Comparison of ENCODE assay signal across 13 cellular contexts in genomic region chr17:18267927-18268711, GRCh38. TPM values are rescaled to one million over a fixed set of nuclear protein-coding genes. Genes with fewer than 3 reads are reported as not detected.
A peak's percentile ranks its signal among the peaks of the same experiment; 100 is the strongest.
DNase-seq lines count a peak whose midpoint lies in the region; ATAC-seq and TF ChIP-seq lines count a peak whose summit lies in the region.
"Had no signal": no experiment of that assay in that cellular context is flagged by ENCODE, and none has a peak within 500 bp of the region (broad histone marks: within the 10 kb centered on the region; RNA-seq: fewer than 3 reads in every experiment).

No MANE protein-coding gene starts in this region.

- H3K4me1 Mint-ChIP-seq in activated CD8-positive, alpha-beta memory T cell treated with anti-CD3 and anti-CD28 coated beads, Interleukin-2, amount 10 ng/mL, durations not matched to agents 7 days and 5 days = peaks cover 25% of the 10 kb centered on the region
- H3K4me1 Mint-ChIP-seq in activated T-helper 17 cell treated with anti-CD3 and anti-CD28 coated beads, Interleukin-2, amount 50 U/mL, for 72 hours = no peaks in the 10 kb centered on the region
- no peaks in the 10 kb centered on the region for H3K4me1 Mint-ChIP-seq in glutamatergic neuron (ENCODE audit: low read depth, unreplicated experiment)
- H3K4me1 Mint-ChIP-seq: activated naive CD4-positive, alpha-beta T cell treated with anti-CD3 and anti-CD28 coated beads, Interleukin-2, amount 50 U/mL, for 24 hours; B cell had no signal

- no peak overlapping the region for H3K27ac ChIP-seq in skeletal muscle tissue (ENCODE audit: low read depth, low read length)
- H3K27ac ChIP-seq: VCaP had no signal

- H3K4me3 Mint-ChIP-seq in activated CD8-positive, alpha-beta memory T cell treated with anti-CD3 and anti-CD28 coated beads, Interleukin-2, amount 10 ng/mL, durations not matched to agents 7 days and 5 days = no peak overlapping the region
- H3K4me3 Mint-ChIP-seq in activated T-helper 17 cell treated with anti-CD3 and anti-CD28 coated beads, Interleukin-2, amount 50 U/mL, for 72 hours = no peak overlapping the region
- H3K4me3 Mint-ChIP-seq in glutamatergic neuron (ENCODE audit: unreplicated experiment) = no peak overlapping the region
- H3K4me3 Mint-ChIP-seq: activated naive CD4-positive, alpha-beta T cell treated with anti-CD3 and anti-CD28 coated beads, Interleukin-2, amount 50 U/mL, for 24 hours; B cell; stimulated activated naive CD8-positive, alpha-beta T cell treated with anti-CD3 and anti-CD28 coated beads, Interleukin-15, Interleukin-2, amounts not matched to agents 100 ng/mL and 50 ng/mL, for 24 hours had no signal

- no peak overlapping the region for H3K4me3 ChIP-seq in skeletal muscle tissue (ENCODE audit: low read length in 3 of 3)

- no peak for TF ChIP-seq CTCF in glutamatergic neuron (IDR thresholded peaks at IDR 0.05; ENCODE audit: partially characterized antibody, unreplicated experiment)

- no peak for DNase-seq in activated CD8-positive, alpha-beta memory T cell treated with anti-CD3 and anti-CD28 coated beads, Interleukin-2, amount 10 ng/mL, durations not matched to agents 7 days and 5 days
- no peak for DNase-seq in activated CD8-positive, alpha-beta memory T cell treated with anti-CD3 and anti-CD28 coated beads, Interleukin-2, amount 50 U/mL, for 4 hours
- peak; percentile 56 for DNase-seq in glutamatergic neuron
- DNase-seq: stimulated activated CD4-positive, alpha-beta T cell treated with anti-CD3 and anti-CD28 coated beads, Interleukin-12 subunit alpha, Interleukin-12 subunit beta, amount 100 ng/mL, for 4 hours had no signal

- H3K27me3 Mint-ChIP-seq in activated CD8-positive, alpha-beta memory T cell treated with anti-CD3 and anti-CD28 coated beads, Interleukin-2, amount 10 ng/mL, durations not matched to agents 7 days and 5 days = no peaks in the 10 kb centered on the region
- no peaks in the 10 kb centered on the region for H3K27me3 Mint-ChIP-seq in activated T-helper 17 cell treated with anti-CD3 and anti-CD28 coated beads, Interleukin-2, amount 50 U/mL, for 72 hours
- H3K27me3 Mint-ChIP-seq in glutamatergic neuron (ENCODE audit: unreplicated experiment) = no peaks in the 10 kb centered on the region
- H3K27me3 Mint-ChIP-seq: activated naive CD4-positive, alpha-beta T cell treated with anti-CD3 and anti-CD28 coated beads, Interleukin-2, amount 50 U/mL, for 24 hours; B cell; stimulated activated naive CD8-positive, alpha-beta T cell treated with anti-CD3 and anti-CD28 coated beads, Interleukin-15, Interleukin-2, amounts not matched to agents 100 ng/mL and 50 ng/mL, for 24 hours had no signal

- H3K9ac ChIP-seq in skeletal muscle tissue (ENCODE audit: low read depth in 1 of 3, low read length in 3 of 3) = peak overlapping the region in 2 of 3 donors; percentile 25 to 40

- peaks cover 22 to 45% (median 38%) of the 10 kb centered on the region in 3 donors for H3K4me1 ChIP-seq in skeletal muscle tissue (ENCODE audit: control insufficient read depth in 3 of 3, insufficient read depth in 3 of 3, low read length in 3 of 3)

- no peaks in the 10 kb centered on the region for H3K9me3 ChIP-seq in skeletal muscle tissue (ENCODE audit: control insufficient read depth in 3 of 3, low read length in 3 of 3)

- no peaks in the 10 kb centered on the region for H3K9me3 Mint-ChIP-seq in activated CD8-positive, alpha-beta memory T cell treated with anti-CD3 and anti-CD28 coated beads, Interleukin-2, amount 10 ng/mL, durations not matched to agents 7 days and 5 days (ENCODE audit: low read depth)
- no peaks in the 10 kb centered on the region for H3K9me3 Mint-ChIP-seq in activated T-helper 17 cell treated with anti-CD3 and anti-CD28 coated beads, Interleukin-2, amount 50 U/mL, for 72 hours
- H3K9me3 Mint-ChIP-seq in glutamatergic neuron (ENCODE audit: unreplicated experiment) = no peaks in the 10 kb centered on the region
- H3K9me3 Mint-ChIP-seq: activated naive CD4-positive, alpha-beta T cell treated with anti-CD3 and anti-CD28 coated beads, Interleukin-2, amount 50 U/mL, for 24 hours; stimulated activated naive CD8-positive, alpha-beta T cell treated with anti-CD3 and anti-CD28 coated beads, Interleukin-15, Interleukin-2, amounts not matched to agents 100 ng/mL and 50 ng/mL, for 24 hours had no signal

- H3K36me3 Mint-ChIP-seq in activated CD8-positive, alpha-beta memory T cell treated with anti-CD3 and anti-CD28 coated beads, Interleukin-2, amount 10 ng/mL, durations not matched to agents 7 days and 5 days = peaks cover 11% of the 10 kb centered on the region
- peaks cover 22% of the 10 kb centered on the region for H3K36me3 Mint-ChIP-seq in activated T-helper 17 cell treated with anti-CD3 and anti-CD28 coated beads, Interleukin-2, amount 50 U/mL, for 72 hours (ENCODE audit: low read depth)
- no peaks in the 10 kb centered on the region for H3K36me3 Mint-ChIP-seq in glutamatergic neuron (ENCODE audit: unreplicated experiment)

- peak; percentile 35 for ATAC-seq in activated CD8-positive, alpha-beta memory T cell treated with anti-CD3 and anti-CD28 coated beads, Interleukin-2, amount 10 ng/mL, durations not matched to agents 7 days and 5 days
- ATAC-seq in activated T-helper 17 cell treated with anti-CD3 and anti-CD28 coated beads, Interleukin-2, amount 50 U/mL, for 72 hours (replicated peaks) = peak; percentile 21
- ATAC-seq in GM21360 (IDR thresholded peaks at IDR 0.05; ENCODE audit: unreplicated experiment) (no peak), HG03159 (IDR thresholded peaks at IDR 0.05; ENCODE audit: unreplicated experiment) (no peak), HG02678 (IDR thresholded peaks at IDR 0.05; ENCODE audit: unreplicated experiment) (no peak)

- H3K36me3 ChIP-seq in skeletal muscle tissue (ENCODE audit: control insufficient read depth in 3 of 3, insufficient read depth in 3 of 3, low read length in 3 of 3) = peaks cover 26 to 36% (median 33%) of the 10 kb centered on the region in 3 donors

- peak overlapping the region; percentile 40 for H3K27ac Mint-ChIP-seq in activated CD8-positive, alpha-beta memory T cell treated with anti-CD3 and anti-CD28 coated beads, Interleukin-2, amount 10 ng/mL, durations not matched to agents 7 days and 5 days
- H3K27ac Mint-ChIP-seq in activated T-helper 17 cell treated with anti-CD3 and anti-CD28 coated beads, Interleukin-2, amount 50 U/mL, for 72 hours = no peak overlapping the region
- peak overlapping the region; percentile 38 for H3K27ac Mint-ChIP-seq in glutamatergic neuron (ENCODE audit: unreplicated experiment)
- H3K27ac Mint-ChIP-seq: activated naive CD4-positive, alpha-beta T cell treated with anti-CD3 and anti-CD28 coated beads, Interleukin-2, amount 50 U/mL, for 24 hours; B cell; stimulated activated naive CD8-positive, alpha-beta T cell treated with anti-CD3 and anti-CD28 coated beads, Interleukin-15, Interleukin-2, amounts not matched to agents 100 ng/mL and 50 ng/mL, for 24 hours had no signal

- H3K27me3 ChIP-seq in skeletal muscle tissue (ENCODE audit: control insufficient read depth in 3 of 3, insufficient read depth in 3 of 3, low read length in 3 of 3) = no peaks in the 10 kb centered on the region

- CTCF ChIA-PET in activated CD8-positive, alpha-beta memory T cell treated with anti-CD3 and anti-CD28 coated beads, Interleukin-2, amount 10 ng/mL, durations not matched to agents 7 days and 5 days (lab: Charles Lee) = interaction anchor here (0.6 to 1.8 kb wide), 3 partner anchors 9 to 173 kb away, joined by 4 to 5 read pairs (median 4); partner anchors contain the start of gene FLII

RNA-seq across cellular contexts. Expression of gene MIEF2, which starts 7.7 kb away (rescaled TPM):
- total RNA-seq in activated CD8-positive, alpha-beta memory T cell treated with anti-CD3 and anti-CD28 coated beads, Interleukin-2, amount 10 ng/mL, durations not matched to agents 7 days and 5 days = 1 to 10 TPM; 8.4 to 10.0 TPM
- total RNA-seq in activated T-helper 17 cell treated with anti-CD3 and anti-CD28 coated beads, Interleukin-2, amount 50 U/mL, for 72 hours = 10 to 100 TPM in 1 of 2 donors, 1 to 10 TPM in 1; 5.0 to 15.2 TPM
- 7.4 TPM for total RNA-seq in glutamatergic neuron (ENCODE audit: unreplicated experiment)
- total RNA-seq in skeletal muscle tissue = 23.0 TPM

RNA-seq across cellular contexts. Expression of gene FLII, which starts 9.6 kb away (rescaled TPM):
- total RNA-seq in activated CD8-positive, alpha-beta memory T cell treated with anti-CD3 and anti-CD28 coated beads, Interleukin-2, amount 10 ng/mL, durations not matched to agents 7 days and 5 days = 100 to 1,000 TPM; 338 to 357 TPM
- 100 to 1,000 TPM; 247 to 307 TPM for total RNA-seq in activated T-helper 17 cell treated with anti-CD3 and anti-CD28 coated beads, Interleukin-2, amount 50 U/mL, for 72 hours
- 203 TPM for total RNA-seq in glutamatergic neuron (ENCODE audit: unreplicated experiment)
- total RNA-seq in skeletal muscle tissue = 193 TPM

RNA-seq across cellular contexts. Expression of gene LLGL1, which starts 42.7 kb away (rescaled TPM):
- total RNA-seq in activated CD8-positive, alpha-beta memory T cell treated with anti-CD3 and anti-CD28 coated beads, Interleukin-2, amount 10 ng/mL, durations not matched to agents 7 days and 5 days = 10 to 100 TPM; 23.8 to 24.8 TPM
- total RNA-seq in activated T-helper 17 cell treated with anti-CD3 and anti-CD28 coated beads, Interleukin-2, amount 50 U/mL, for 72 hours = 10 to 100 TPM; 19.5 to 22.3 TPM
- total RNA-seq in glutamatergic neuron (ENCODE audit: unreplicated experiment) (84.6 TPM), skeletal muscle tissue (15.1 TPM)

RNA-seq across cellular contexts. Expression of gene TOP3A, which starts 46.7 kb away (rescaled TPM):
- total RNA-seq in activated CD8-positive, alpha-beta memory T cell treated with anti-CD3 and anti-CD28 coated beads, Interleukin-2, amount 10 ng/mL, durations not matched to agents 7 days and 5 days = 10 to 100 TPM; 75.9 to 78.4 TPM
- 10 to 100 TPM; 69.7 to 81.6 TPM for total RNA-seq in activated T-helper 17 cell treated with anti-CD3 and anti-CD28 coated beads, Interleukin-2, amount 50 U/mL, for 72 hours
- total RNA-seq in glutamatergic neuron (ENCODE audit: unreplicated experiment) (58.6 TPM), skeletal muscle tissue (21.9 TPM)

RNA-seq across cellular contexts. Expression of gene SMCR8, which starts 47.0 kb away (rescaled TPM):
- 10 to 100 TPM; 27.5 to 31.3 TPM for total RNA-seq in activated CD8-positive, alpha-beta memory T cell treated with anti-CD3 and anti-CD28 coated beads, Interleukin-2, amount 10 ng/mL, durations not matched to agents 7 days and 5 days
- total RNA-seq in activated T-helper 17 cell treated with anti-CD3 and anti-CD28 coated beads, Interleukin-2, amount 50 U/mL, for 72 hours = 10 to 100 TPM; 21.7 to 25.5 TPM
- total RNA-seq in glutamatergic neuron (ENCODE audit: unreplicated experiment) (14.0 TPM), skeletal muscle tissue (8.9 TPM)

Comparison
In these comparisons a context has a peak if more than half of its experiments do, and no peak if none do; other contexts are left out.
1. ATAC-seq: peak in activated CD8-positive, alpha-beta memory T cell treated with anti-CD3 and anti-CD28 coated beads, Interleukin-2, amount 10 ng/mL, durations not matched to agents 7 days and 5 days (single experiment) and activated T-helper 17 cell treated with anti-CD3 and anti-CD28 coated beads, Interleukin-2, amount 50 U/mL, for 72 hours (single experiment); none in GM21360 (single experiment), HG03159 (single experiment) and HG02678 (single experiment).